In the genomic region with DNA sequence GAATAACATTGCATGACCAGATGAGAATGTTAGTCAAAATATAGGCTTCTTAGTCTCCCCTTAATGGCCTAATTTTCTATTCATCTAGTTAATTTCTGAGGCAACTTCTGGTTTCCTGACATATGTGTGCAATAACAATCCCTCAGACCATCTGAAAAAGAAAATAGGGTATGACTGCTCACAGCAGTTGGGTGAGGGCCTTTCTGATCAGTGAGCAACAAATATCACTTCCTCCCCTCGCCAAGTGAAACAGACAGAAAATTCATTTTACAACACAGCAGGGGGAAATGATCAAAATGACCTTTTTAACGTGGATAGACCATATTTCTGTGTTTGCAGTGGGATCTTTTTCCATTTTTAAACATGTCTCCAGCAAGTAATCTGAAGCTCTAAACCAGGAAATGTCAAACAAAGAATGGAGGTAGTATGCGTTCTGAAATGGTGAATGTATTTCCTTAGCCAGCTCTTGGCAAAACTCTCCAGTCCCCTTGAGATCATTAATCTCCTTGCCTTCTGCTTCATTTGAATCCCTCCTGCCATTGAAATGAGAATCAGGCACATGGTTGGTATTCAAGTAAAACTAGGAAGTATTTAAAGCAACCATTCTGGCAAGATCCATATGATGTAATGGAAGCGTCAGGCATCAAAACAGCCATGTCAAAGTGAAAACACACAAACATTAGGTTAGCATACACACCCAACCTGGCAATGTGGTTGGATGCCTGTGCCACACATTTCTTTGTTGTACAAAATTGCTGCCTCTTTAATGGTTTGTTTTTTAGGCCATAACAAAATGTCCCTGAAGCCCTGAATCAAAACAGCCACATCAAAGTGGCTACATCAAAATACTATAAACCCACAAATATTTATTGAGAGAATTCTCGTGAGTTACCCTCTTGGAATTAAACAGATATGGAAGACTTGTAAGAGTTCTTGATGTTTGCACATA, we compare ENCODE assay signal across 2 cellular contexts.
TF ChIP-seq lines count a peak whose summit lies in the region.

No MANE protein-coding gene starts in this region.

TF ChIP-seq in endothelial cell of umbilical vein, 7 proteins besides CTCF, POLR2A, EP300 and RAD21 (continued from another document):
- TF ChIP-seq FOS (IDR thresholded peaks at IDR 0.05; ENCODE audit: borderline replicate concordance, insufficient read depth, low read length): no peak
- TF ChIP-seq JUN (IDR thresholded peaks at IDR 0.05; ENCODE audit: borderline replicate concordance, insufficient read depth, insufficient read length, low read depth): no peak
- no peak for TF ChIP-seq GATA2 (IDR thresholded peaks at IDR 0.05; ENCODE audit: insufficient read depth, insufficient read length, low read depth, low read length)
- no peak for TF ChIP-seq EZH2 (IDR thresholded peaks at IDR 0.05; ENCODE audit: borderline replicate concordance, low read depth, low read length, severe bottlenecking)
- TF ChIP-seq MYC (IDR thresholded peaks at IDR 0.05; ENCODE audit: low read depth, low read length): no peak

TF ChIP-seq in WTC11, 78 proteins besides CTCF, POLR2A, EP300 and RAD21 (continued from another document):
- no peak for TF ChIP-seq ZBTB21 (CRISPR knock-in tag; IDR thresholded peaks at IDR 0.05; ENCODE audit: borderline replicate concordance)
- no peak for TF ChIP-seq E2F1 (CRISPR knock-in tag; IDR thresholded peaks at IDR 0.05)
- TF ChIP-seq ZNF416 (CRISPR knock-in tag; IDR thresholded peaks at IDR 0.05): no peak
- no peak for TF ChIP-seq ZNF317 (CRISPR knock-in tag; IDR thresholded peaks at IDR 0.05; ENCODE audit: borderline replicate concordance, low read depth)
- TF ChIP-seq ZNF281 (CRISPR knock-in tag; IDR thresholded peaks at IDR 0.05): no peak
- TF ChIP-seq ZNF396 (CRISPR knock-in tag; IDR thresholded peaks at IDR 0.05; ENCODE audit: borderline replicate concordance): no peak
- no peak for TF ChIP-seq NFE2L1 (CRISPR knock-in tag; IDR thresholded peaks at IDR 0.05)
- no peak for TF ChIP-seq ZNF121 (CRISPR knock-in tag; IDR thresholded peaks at IDR 0.05)
TF ChIP-seq in WTC11: peak in this region for 0.
